In the genomic region with DNA sequence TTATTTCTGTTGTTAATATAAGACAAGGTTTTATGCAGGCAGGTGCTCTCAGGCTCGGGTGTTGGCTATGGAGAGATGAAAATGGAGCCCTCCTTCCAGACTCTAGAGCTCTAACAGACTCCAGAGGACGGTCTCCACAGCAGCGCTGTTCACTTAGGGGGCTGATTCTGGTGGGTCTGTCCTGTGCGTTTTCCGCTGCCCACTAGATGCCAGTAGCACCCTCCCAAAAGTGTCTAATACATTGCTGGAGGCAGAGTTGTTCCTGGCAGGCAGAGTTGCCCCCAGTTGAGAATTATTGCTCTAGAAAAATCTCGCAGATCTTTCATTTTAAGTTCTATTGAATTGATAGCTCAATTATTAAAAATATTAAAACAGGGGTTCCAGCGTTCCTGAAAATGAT, we compare ENCODE assay signal across 12 cellular contexts.
DNase-seq lines count a peak whose midpoint lies in the region; ATAC-seq, FAIRE-seq and TF ChIP-seq lines count a peak whose summit lies in the region.
"Had no signal": no experiment of that assay in that cellular context is flagged by ENCODE, and none has a peak within 500 bp of the region (broad histone marks: within the 10 kb centered on the region; RNA-seq: fewer than 3 reads in every experiment).

No MANE protein-coding gene starts in this region.

- TF ChIP-seq CTCF in AG10803 (conservative IDR thresholded peaks at IDR 0.05; ENCODE audit: low read length) (peak; percentile 27), GM23338 (conservative IDR thresholded peaks at IDR 0.05; ENCODE audit: low read depth in 2 of 2) (peak; percentile 39 to 57), HepG2 (CRISPR knock-in tag; IDR thresholded peaks at IDR 0.05) (peak; percentile 64)

- H3K36me3 Mint-ChIP-seq in GM23338 (ENCODE audit: low read depth) = peaks cover 48% of the 10 kb centered on the region

- in situ Hi-C loops in HepG2 (cut with HindIII; ENCODE audit: extremely low pct_ligation_motif_present, low pct_unique_long_range_greater_than_20kb) = no loop called here

- WGBS in HepG2 (ENCODE audit: low lambda C conversion rate) = 98% methylated on average over 7 of the region's 7 CpGs

- no peak for TF ChIP-seq POLR2A in HepG2 (IDR thresholded peaks at IDR 0.05; ENCODE audit: insufficient read depth in 1 of 2, low read depth in 2 of 2, low read length in 2 of 2)

- no peaks in the 10 kb centered on the region; the same call in 1 of the 2 replicates for H4K20me1 ChIP-seq in GM23338 (replicated peaks; ENCODE audit: insufficient read depth)
- no peaks in the 10 kb centered on the region for H4K20me1 ChIP-seq in HepG2 (ENCODE audit: insufficient read depth, low read length)

- no peaks in the 10 kb centered on the region for H3K4me1 Mint-ChIP-seq in GM23338
- H3K4me1 Mint-ChIP-seq: activated B cell treated with CpG ODN at 0.5 μM for 24 hours had no signal

- TF ChIP-seq EP300 in HepG2 (IDR thresholded peaks at IDR 0.05; ENCODE audit: low read depth in 2 of 2, low read length in 2 of 2) (no peak), HepG2 (CRISPR knock-in tag; IDR thresholded peaks at IDR 0.05; ENCODE audit: borderline replicate concordance) (no peak)

- H3K9me2 ChIP-seq in GM23338 (ENCODE audit: insufficient read depth) = no peaks in the 10 kb centered on the region

- no peak overlapping the region for H3K4me3 Mint-ChIP-seq in GM23338
- H3K4me3 Mint-ChIP-seq: activated B cell treated with CpG ODN at 0.5 μM for 24 hours had no signal

- H3K9me3 Mint-ChIP-seq in GM23338 = no peaks in the 10 kb centered on the region
- H3K9me3 Mint-ChIP-seq: activated B cell treated with CpG ODN at 0.5 μM for 24 hours had no signal

- H3K79me2 ChIP-seq in GM23338 (replicated peaks; ENCODE audit: insufficient read depth) (no peaks in the 10 kb centered on the region), HepG2 (ENCODE audit: insufficient read depth, low read length) (no peaks in the 10 kb centered on the region)

- H3K4me1 ChIP-seq in GM23338 (ENCODE audit: insufficient read depth) = no peaks in the 10 kb centered on the region
- H3K4me1 ChIP-seq in HepG2 (ENCODE audit: insufficient read depth, low read length) = no peaks in the 10 kb centered on the region

- no peaks in the 10 kb centered on the region for H3K9me3 ChIP-seq in HepG2 (ENCODE audit: low read length)

- no peak overlapping the region for H3K4me2 ChIP-seq in GM23338
- H3K4me2 ChIP-seq in HepG2 (ENCODE audit: low read depth, low read length) = no peak overlapping the region

- H3K36me3 ChIP-seq in GM23338 (ENCODE audit: insufficient read depth) (peaks cover 21% of the 10 kb centered on the region), HepG2 (replicated peaks in 1 of 2; ENCODE audit: control insufficient read depth in 1 of 2, insufficient read depth in 2 of 2, low read length in 2 of 2) (peaks cover 12 to 42% of the 10 kb centered on the region in 2 experiments)

- H3K27ac Mint-ChIP-seq in GM23338 = no peak overlapping the region
- H3K27ac Mint-ChIP-seq: activated B cell treated with CpG ODN at 0.5 μM for 24 hours had no signal

- intact Hi-C loops in HepG2 (cut with micrococcal nuclease; ENCODE audit: unreplicated experiment) = loop anchor here (1.0 to 2.0 kb wide), 2 partner anchors 269 to 273 kb away; no protein-coding TSS in a partner anchor

- H3K4me3 ChIP-seq in AG10803 (ENCODE audit: low read length) (no peak overlapping the region), GM23338 (no peak overlapping the region), HepG2 (replicated peaks in 1 of 3; ENCODE audit: insufficient read depth in 1 of 3, low read depth in 2 of 3, low read length in 3 of 3) (no peak overlapping the region)

- no peaks in the 10 kb centered on the region for H3F3A ChIP-seq in GM23338 (replicated peaks; ENCODE audit: low read depth)

- no peaks in the 10 kb centered on the region for H3K27me3 Mint-ChIP-seq in GM23338 (ENCODE audit: insufficient read depth, low read depth, poor library complexity)
- H3K27me3 Mint-ChIP-seq: activated B cell treated with CpG ODN at 0.5 μM for 24 hours had no signal

- peak; percentile 46; the same call in 1 of the 2 replicates for TF ChIP-seq RAD21 in HepG2 (CRISPR knock-in tag; IDR thresholded peaks at IDR 0.05)

- CTCF ChIA-PET in HepG2 (lab: Yijun Ruan, JAX; ENCODE audit: low intra/inter-chr PET ratio, low total read pairs) = interaction anchor here (1.3 kb wide), 1 partner anchor 269 kb away, joined by 8 read pairs; no protein-coding TSS in a partner anchor

- H3K9ac ChIP-seq in HepG2 (ENCODE audit: insufficient read depth, low read depth, low read length) = no peak overlapping the region

- POLR2A ChIA-PET in HepG2 (lab: Yijun Ruan, JAX) = no interaction called here

- BruUV-seq in HepG2 (replicated peaks; lab: Mats Ljungman, UMichigan) = no TSS peak

- H3K27me3 ChIP-seq in GM23338 (ENCODE audit: insufficient read depth) (no peaks in the 10 kb centered on the region), HepG2 (ENCODE audit: control insufficient read depth in 1 of 2, insufficient read depth in 2 of 2, low read length in 2 of 2) (no peaks in the 10 kb centered on the region)

- peak; percentile 21 for FAIRE-seq in HepG2 (lab: Jason Lieb, UNC)

- DNase-seq in AG10803 (ENCODE audit: low read depth) = no peak
- DNase-seq in GM23338 (ENCODE audit: low spot score) = peak; percentile 31
- DNase-seq in astrocyte of the hippocampus (ENCODE audit: low read depth, low spot score) = peak; percentile 25
- no peak for DNase-seq in HepG2 (ENCODE audit: low spot score)
- DNase-seq in DMS53 (lab: John Stamatoyannopoulos, UW) = no peak
- DNase-seq in RPMI8226 = no peak
- DNase-seq: activated B cell treated with CpG ODN at 0.5 μM for 24 hours, activated gamma-delta T cell treated with Interleukin-2 at 50 U/mL for 16 hours, kidney glomerular epithelial cell, NCI-H446 treated with DMSO at 0.1 percent for 48 hours had no signal

- no peak overlapping the region for H3K27ac ChIP-seq in GM23338 (ENCODE audit: low read depth)
- no peak overlapping the region for H3K27ac ChIP-seq in HepG2 (ENCODE audit: extremely low read length, insufficient read depth, low read length)

- ATAC-seq in GM23338 (peak; percentile 61), HepG2 (peak; percentile 84), GM18868 (IDR thresholded peaks at IDR 0.05; ENCODE audit: unreplicated experiment) (no peak), GM18870 (IDR thresholded peaks at IDR 0.05; ENCODE audit: unreplicated experiment) (no peak)

- H2AFZ ChIP-seq in GM23338 (no peak overlapping the region), HepG2 (ENCODE audit: low read length) (no peak overlapping the region)

TF ChIP-seq in GM23338, 12 proteins besides CTCF, POLR2A, EP300 and RAD21 (continues in another document):
- TF ChIP-seq, protein P1, sequence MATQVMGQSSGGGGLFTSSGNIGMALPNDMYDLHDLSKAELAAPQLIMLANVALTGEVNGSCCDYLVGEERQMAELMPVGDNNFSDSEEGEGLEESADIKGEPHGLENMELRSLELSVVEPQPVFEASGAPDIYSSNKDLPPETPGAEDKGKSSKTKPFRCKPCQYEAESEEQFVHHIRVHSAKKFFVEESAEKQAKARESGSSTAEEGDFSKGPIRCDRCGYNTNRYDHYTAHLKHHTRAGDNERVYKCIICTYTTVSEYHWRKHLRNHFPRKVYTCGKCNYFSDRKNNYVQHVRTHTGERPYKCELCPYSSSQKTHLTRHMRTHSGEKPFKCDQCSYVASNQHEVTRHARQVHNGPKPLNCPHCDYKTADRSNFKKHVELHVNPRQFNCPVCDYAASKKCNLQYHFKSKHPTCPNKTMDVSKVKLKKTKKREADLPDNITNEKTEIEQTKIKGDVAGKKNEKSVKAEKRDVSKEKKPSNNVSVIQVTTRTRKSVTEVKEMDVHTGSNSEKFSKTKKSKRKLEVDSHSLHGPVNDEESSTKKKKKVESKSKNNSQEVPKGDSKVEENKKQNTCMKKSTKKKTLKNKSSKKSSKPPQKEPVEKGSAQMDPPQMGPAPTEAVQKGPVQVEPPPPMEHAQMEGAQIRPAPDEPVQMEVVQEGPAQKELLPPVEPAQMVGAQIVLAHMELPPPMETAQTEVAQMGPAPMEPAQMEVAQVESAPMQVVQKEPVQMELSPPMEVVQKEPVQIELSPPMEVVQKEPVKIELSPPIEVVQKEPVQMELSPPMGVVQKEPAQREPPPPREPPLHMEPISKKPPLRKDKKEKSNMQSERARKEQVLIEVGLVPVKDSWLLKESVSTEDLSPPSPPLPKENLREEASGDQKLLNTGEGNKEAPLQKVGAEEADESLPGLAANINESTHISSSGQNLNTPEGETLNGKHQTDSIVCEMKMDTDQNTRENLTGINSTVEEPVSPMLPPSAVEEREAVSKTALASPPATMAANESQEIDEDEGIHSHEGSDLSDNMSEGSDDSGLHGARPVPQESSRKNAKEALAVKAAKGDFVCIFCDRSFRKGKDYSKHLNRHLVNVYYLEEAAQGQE (IDR thresholded peaks at IDR 0.05; ENCODE audit: unreplicated experiment) = no peak
- no peak for TF ChIP-seq NANOG (IDR thresholded peaks at IDR 0.05; ENCODE audit: borderline replicate concordance)

TF ChIP-seq in HepG2, 621 proteins besides CTCF, POLR2A, EP300 and RAD21:
- TF ChIP-seq SMC3 (IDR thresholded peaks at IDR 0.05; ENCODE audit: low read length) (peak; percentile 25; the same call in 1 of the 2 replicates), STAG1 (CRISPR knock-in tag; IDR thresholded peaks at IDR 0.05) (peak; percentile 61), ARNT2 (CRISPR knock-in tag; IDR thresholded peaks at IDR 0.05; ENCODE audit: low read depth) (no peak)

Comparison
In these comparisons a context has a peak if more than half of its experiments do, and no peak if none do; other contexts are left out.
1. DNase-seq: peak in GM23338 (single experiment) and astrocyte of the hippocampus (single experiment); none in AG10803 (single experiment), HepG2 (single experiment), DMS53 (single experiment) and RPMI8226 (single experiment).
2. ATAC-seq: peak in GM23338 (single experiment) and HepG2 (single experiment); none in GM18868 (single experiment) and GM18870 (single experiment).
3. Peak in every context shown above with its lines, with median percentiles within 50 percentile points of each other: CTCF ChIP-seq.